ENCODE assay signal across 19 cellular contexts in genomic region chr1:62301726-62302390, GRCh38. TPM values are rescaled to one million over a fixed set of nuclear protein-coding genes. Genes with fewer than 3 reads are reported as not detected.
"Had no signal": no experiment of that assay in that cellular context is flagged by ENCODE, and none has a peak within 500 bp of the region (broad histone marks: within the 10 kb centered on the region; RNA-seq: fewer than 3 reads in every experiment).

No MANE protein-coding gene starts in this region.

- H3K4me1 ChIP-seq: ascending aorta, breast epithelium had no signal

- H3K36me3 ChIP-seq: ascending aorta, breast epithelium had no signal

- ATAC-seq: activated CD4-positive, CD25-positive, alpha-beta regulatory T cell treated with anti-CD3 and anti-CD28 coated beads, Interleukin-2, amount 50 U/mL, for 24 hours; natural killer cell treated with Interleukin-12 subunit alpha and Interleukin-12 subunit beta and Interleukin-15 and Interleukin-18, amount 100 ng/mL, for 72 hours; right cardiac atrium had no signal

- H3K27me3 Mint-ChIP-seq: progenitor cell of endocrine pancreas had no signal

- H3K27ac Mint-ChIP-seq: activated T-helper 1 cell treated with anti-CD3 and anti-CD28 coated beads, Interleukin-12 subunit alpha, Interleukin-12 subunit beta, Interleukin-2, Interleukin-4 antibody, amounts not matched to agents 30 ng/mL and 10 ng/mL and 1 ng/mL, durations not matched to agents 14 hours and 24 hours and 36 hours; natural killer cell treated with Interleukin-12 subunit alpha and Interleukin-12 subunit beta and Interleukin-15 and Interleukin-18, amount 100 ng/mL, for 72 hours; progenitor cell of endocrine pancreas; type B pancreatic cell had no signal

- H3K27me3 ChIP-seq: ascending aorta, breast epithelium had no signal

- H3K4me3 ChIP-seq: ascending aorta, breast epithelium had no signal

- H3K36me3 Mint-ChIP-seq: natural killer cell treated with Interleukin-12 subunit alpha and Interleukin-12 subunit beta and Interleukin-15 and Interleukin-18, amount 100 ng/mL, for 72 hours; type B pancreatic cell had no signal

- DNase-seq: activated CD4-positive, alpha-beta T cell treated with anti-CD3 and anti-CD28 coated beads, Interleukin-2, amount 50 U/mL, for 1 hour; activated CD8-positive, alpha-beta memory T cell treated with anti-CD3 and anti-CD28 coated beads for 24 hours; activated naive CD4-positive, alpha-beta T cell treated with Interleukin-2 at 50 U/mL for 16 hours; head of caudate nucleus; occipital lobe; right cardiac atrium; small intestine; stimulated activated CD4-positive, alpha-beta T cell treated with anti-CD3 and anti-CD28 coated beads, Interleukin-4, amount 100 ng/mL, for 4 hours; stimulated activated CD8-positive, alpha-beta memory T cell treated with anti-CD3 and anti-CD28 coated beads, Interleukin-4, amount 100 ng/mL, for 48 hours; stimulated activated naive CD4-positive, alpha-beta T cell treated with Interleukin-2 at 50 U/mL for 16 hours had no signal

- H3K9me3 Mint-ChIP-seq: activated T-helper 1 cell treated with anti-CD3 and anti-CD28 coated beads, Interleukin-12 subunit alpha, Interleukin-12 subunit beta, Interleukin-2, Interleukin-4 antibody, amounts not matched to agents 30 ng/mL and 10 ng/mL and 1 ng/mL, durations not matched to agents 14 hours and 24 hours and 36 hours; natural killer cell treated with Interleukin-12 subunit alpha and Interleukin-12 subunit beta and Interleukin-15 and Interleukin-18, amount 100 ng/mL, for 72 hours; type B pancreatic cell had no signal

- H3K4me3 Mint-ChIP-seq: activated T-helper 1 cell treated with anti-CD3 and anti-CD28 coated beads, Interleukin-12 subunit alpha, Interleukin-12 subunit beta, Interleukin-2, Interleukin-4 antibody, amounts not matched to agents 30 ng/mL and 10 ng/mL and 1 ng/mL, durations not matched to agents 14 hours and 24 hours and 36 hours; natural killer cell treated with Interleukin-12 subunit alpha and Interleukin-12 subunit beta and Interleukin-15 and Interleukin-18, amount 100 ng/mL, for 72 hours; type B pancreatic cell had no signal

- H3K27ac ChIP-seq: ascending aorta, breast epithelium had no signal

RNA-seq across cellular contexts. Expression of gene KANK4, which starts 17.4 kb away (rescaled TPM):
- total RNA-seq: activated T-helper 1 cell treated with anti-CD3 and anti-CD28 coated beads, Interleukin-12 subunit alpha, Interleukin-12 subunit beta, Interleukin-2, Interleukin-4 antibody, amounts not matched to agents 30 ng/mL and 10 ng/mL and 1 ng/mL, durations not matched to agents 14 hours and 24 hours and 36 hours; ascending aorta; dermis microvascular lymphatic vessel endothelial cell; epithelial cell of proximal tubule; natural killer cell treated with Interleukin-12 subunit alpha and Interleukin-12 subunit beta and Interleukin-15 and Interleukin-18, amount 100 ng/mL, for 72 hours had no signal
